8 cellular contexts compared by ENCODE assay signal in genomic region chrX:103215768-103216085, GRCh38. TPM values are rescaled to one million over a fixed set of nuclear protein-coding genes. Genes with fewer than 3 reads are reported as not detected.
DNase-seq lines count a peak whose midpoint lies in the region; ATAC-seq, FAIRE-seq and TF ChIP-seq lines count a peak whose summit lies in the region.

No MANE protein-coding gene starts in this region.

- DNase-seq in A549 (ENCODE audit: low read depth in 1 of 2, low spot score in 1 of 2) (no peak), T-helper 17 cell (no peak), heart left ventricle (peak in 2 of 5 donors; percentile 10 to 31), retina (peak; percentile 63), SK-N-DZ (ENCODE audit: low spot score) (no peak)

- TF ChIP-seq POLR2A in A549 (IDR thresholded peaks at IDR 0.05; ENCODE audit: low read length): no peak
- TF ChIP-seq POLR2A in heart left ventricle (IDR thresholded peaks at IDR 0.05): no peak

- no peaks in the 10 kb centered on the region for H3K9me3 ChIP-seq in A549
- H3K9me3 ChIP-seq in T-helper 17 cell (ENCODE audit: control insufficient read depth, low read length, poor library complexity, severe bottlenecking): no peaks in the 10 kb centered on the region
- no peaks in the 10 kb centered on the region for H3K9me3 ChIP-seq in heart left ventricle

- H3K4me3 Mint-ChIP-seq in T-helper 17 cell: peak overlapping the region; percentile 73

- FAIRE-seq in A549 (lab: Jason Lieb, UNC): no peak

- POLR2A ChIA-PET in A549 (lab: Yijun Ruan, JAX): interaction anchor here (1.0 kb wide), 1 partner anchor 189 kb away, joined by 3 read pairs; no protein-coding TSS in a partner anchor

- peaks cover 5% of the 10 kb centered on the region for H3K27me3 Mint-ChIP-seq in T-helper 17 cell

- H3K4me2 ChIP-seq in A549: peak overlapping the region; percentile 77; the same call in 2 of the 3 replicates

- H3K36me3 Mint-ChIP-seq in T-helper 17 cell (ENCODE audit: low read depth): no peaks in the 10 kb centered on the region

- H3K27ac ChIP-seq in A549 (no peak overlapping the region), heart left ventricle (peak overlapping the region; percentile 55 to 91 (median 84))

- H3K4me1 ChIP-seq in A549 (no peaks in the 10 kb centered on the region), heart left ventricle (peaks cover 0 to 3% (median 0%) of the 10 kb centered on the region in 12 donors)

- TF ChIP-seq CTCF in A549 (IDR thresholded peaks at IDR 0.05) (no peak), heart left ventricle (IDR thresholded peaks at IDR 0.05) (no peak)

- no peak for TF ChIP-seq EP300 in A549 (IDR thresholded peaks at IDR 0.05)

- H3K27ac Mint-ChIP-seq in T-helper 17 cell: no peak overlapping the region

- CTCF ChIA-PET in A549 (lab: Yijun Ruan, JAX): no interaction called here

- no peaks in the 10 kb centered on the region for H3K36me3 ChIP-seq in heart left ventricle

- H3K4me3 ChIP-seq in A549 (no peak overlapping the region; the same call in 1 of the 3 replicates), heart left ventricle (peak overlapping the region; percentile 58 to 96 (median 77))

- 76% methylated on average over 9 of the region's 11 CpGs for WGBS in A549 (ENCODE audit: missing lambda C conversion rate)
- 12 to 57% (median 35%) methylated on average over 5 to 11 of the region's 11 CpGs for WGBS in heart left ventricle, 4 donors

- ATAC-seq in A549 (no peak), GM19463 (IDR thresholded peaks at IDR 0.05; ENCODE audit: unreplicated experiment) (peak; percentile 10), T-helper 17 cell (no peak), heart left ventricle (peak in 3 of 4 donors; percentile 32 to 57 (median 56)), GM19397 (IDR thresholded peaks at IDR 0.05; ENCODE audit: unreplicated experiment) (no peak), GM21825 (IDR thresholded peaks at IDR 0.05; ENCODE audit: unreplicated experiment) (no peak)

- peaks cover 0 to 14% (median 0%) of the 10 kb centered on the region in 9 donors for H3K27me3 ChIP-seq in heart left ventricle

- peaks cover 11% of the 10 kb centered on the region for H3K4me1 Mint-ChIP-seq in T-helper 17 cell

- intact Hi-C loops in heart left ventricle (cut with DNase I): loop anchor here in 7 of 10 donors (1.0 to 10.0 kb wide), 4 partner anchors 37 to 249 kb away; partner anchors contain the start of gene TCEAL8 (in 2 of the 7)

- no peak for TF ChIP-seq RAD21 in A549 (conservative IDR thresholded peaks at IDR 0.05 in 1 of 2, IDR thresholded peaks at IDR 0.05 in 1 of 2)

TF ChIP-seq in A549, 52 proteins besides CTCF, POLR2A, EP300 and RAD21:
- no peak for TF ChIP-seq KDM1A (IDR thresholded peaks at IDR 0.05; ENCODE audit: low read depth)
- TF ChIP-seq EHMT2 (IDR thresholded peaks at IDR 0.05; ENCODE audit: low read depth): no peak
- TF ChIP-seq JUN (IDR thresholded peaks at IDR 0.05): no peak
- no peak for TF ChIP-seq NFE2L2 (conservative IDR thresholded peaks at IDR 0.05; ENCODE audit: low read length)

RNA-seq across cellular contexts. Expression of gene BEX4, which starts 0.8 kb away (rescaled TPM):
- polyA plus RNA-seq in A549 (2011; rRNA removed) (1.7 and 2.4 TPM in 2 replicates), A549 (2017; fragmentation: RNase III; extraction: RNeasy Plus Mini Kit Qiagen cat#74134 plus additional on column Dnase treatment) (0.51 to 0.85 TPM (median 0.75 TPM) in 3 replicates), heart left ventricle (10 to 100 TPM; 43.6 to 57.0 TPM)
- 0.40 and 0.56 TPM in 2 replicates for polyA plus RNA-seq in A549 (2012; cell fraction: cytosol; rRNA removed)
- 0.12 and 0.13 TPM in 2 replicates for polyA plus RNA-seq in A549 (2012; cell fraction: nucleus; rRNA removed)
- polyA minus RNA-seq in A549 (2011; rRNA and poly(A)+ RNA removed): not detected in 2 replicates
- total RNA-seq in T-helper 17 cell (10 to 100 TPM; 23.7 to 30.9 TPM), heart left ventricle (10 to 100 TPM; 34.8 to 54.5 (median 43.1) TPM)
- polyA plus RNA-seq in SK-N-DZ (2014; cell fraction: cytosol; rRNA removed): 43.8 and 66.6 TPM in 2 replicates
- 26.8 and 29.5 TPM in 2 replicates for polyA plus RNA-seq in SK-N-DZ (2014; cell fraction: nucleus; rRNA removed)

RNA-seq across cellular contexts. Expression of gene TCEAL8, which starts 39.2 kb away (rescaled TPM):
- polyA plus RNA-seq in A549 (2011; rRNA removed): 41.0 and 59.4 TPM in 2 replicates
- 9.4 and 9.9 TPM in 2 replicates for polyA plus RNA-seq in A549 (2012; cell fraction: cytosol; rRNA removed)
- polyA plus RNA-seq in A549 (2012; cell fraction: nucleus; rRNA removed): 2.0 and 4.4 TPM in 2 replicates
- polyA plus RNA-seq in A549 (2017; fragmentation: RNase III; extraction: RNeasy Plus Mini Kit Qiagen cat#74134 plus additional on column Dnase treatment): 37.1 to 47.9 TPM (median 45.5 TPM) in 3 replicates
- polyA minus RNA-seq in A549 (2011; rRNA and poly(A)+ RNA removed): 3.7 and 4.3 TPM in 2 replicates
- total RNA-seq in T-helper 17 cell: 10 to 100 TPM; 12.6 to 16.4 TPM
- 10 to 100 TPM; 38.2 to 60.1 (median 52.7) TPM for total RNA-seq in heart left ventricle
- 10 to 100 TPM; 47.3 to 47.9 TPM for polyA plus RNA-seq in heart left ventricle
- polyA plus RNA-seq in SK-N-DZ (2014; cell fraction: cytosol; rRNA removed): 50.4 and 54.6 TPM in 2 replicates
- 30.3 and 31.0 TPM in 2 replicates for polyA plus RNA-seq in SK-N-DZ (2014; cell fraction: nucleus; rRNA removed)

Comparison
In these comparisons a context has a peak if more than half of its experiments do, and no peak if none do; other contexts are left out.
1. ATAC-seq: peak in GM19463 (single experiment) and heart left ventricle (3 of 4); none in A549 (0 of 2), T-helper 17 cell (single experiment), GM19397 (single experiment) and GM21825 (single experiment).
2. H3K27ac ChIP-seq: peak in heart left ventricle (12 of 12); none in A549 (0 of 2).